ENCODE assay signal across 8 cellular contexts in the genomic region with DNA sequence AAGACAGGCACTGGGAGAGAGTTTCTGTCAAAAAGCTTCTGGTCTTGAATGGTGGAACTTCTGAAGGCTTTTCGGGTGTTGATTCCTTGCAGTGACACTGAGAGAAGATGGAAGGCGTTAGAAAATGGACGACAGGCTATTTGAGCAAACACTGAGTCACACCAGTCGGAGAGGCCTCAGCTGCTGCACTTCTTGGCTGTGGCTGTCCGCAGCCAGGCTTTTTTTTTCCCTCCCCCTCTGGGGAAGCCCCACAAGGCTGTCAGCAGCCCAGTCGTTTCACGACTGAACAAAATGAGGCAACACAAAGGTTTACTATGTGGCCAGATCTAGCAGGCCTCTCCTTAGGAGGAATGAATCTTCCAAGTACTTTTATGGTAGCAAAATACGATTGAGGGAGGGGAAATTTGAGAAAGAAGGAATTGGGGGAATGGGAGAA. TPM values are rescaled to one million over a fixed set of nuclear protein-coding genes. Genes with fewer than 3 reads are reported as not detected.
DNase-seq lines count a peak whose midpoint lies in the region; ATAC-seq and TF ChIP-seq lines count a peak whose summit lies in the region.

No MANE protein-coding gene starts in this region.

- no peaks in the 10 kb centered on the region for H3K9me3 ChIP-seq in naive thymus-derived CD4-positive, alpha-beta T cell (ENCODE audit: control insufficient read depth in 2 of 3, low read length in 3 of 3)
- H3K9me3 ChIP-seq in thyroid gland = no peaks in the 10 kb centered on the region

- no peaks in the 10 kb centered on the region for H3K27me3 Mint-ChIP-seq in activated CD4-positive, alpha-beta T cell treated with anti-CD3 and anti-CD28 coated beads, Interleukin-2, amount 10 ng/mL, durations not matched to agents 7 days and 5 days
- H3K27me3 Mint-ChIP-seq in naive thymus-derived CD4-positive, alpha-beta T cell = no peaks in the 10 kb centered on the region

- H3K9me3 Mint-ChIP-seq in activated CD4-positive, alpha-beta T cell treated with anti-CD3 and anti-CD28 coated beads, Interleukin-2, amount 10 ng/mL, durations not matched to agents 7 days and 5 days = no peaks in the 10 kb centered on the region
- peaks cover 0 to 2% (median 0%) of the 10 kb centered on the region in 11 donors for H3K9me3 Mint-ChIP-seq in naive thymus-derived CD4-positive, alpha-beta T cell

- peaks cover 22 to 58% (median 32%) of the 10 kb centered on the region in 3 experiments for H3K36me3 ChIP-seq in naive thymus-derived CD4-positive, alpha-beta T cell (ENCODE audit: control insufficient read depth in 2 of 3, insufficient read depth in 3 of 3, low read length in 3 of 3)
- peaks cover 13 to 21% of the 10 kb centered on the region in 2 donors for H3K36me3 ChIP-seq in thyroid gland

- H3K27ac ChIP-seq in naive thymus-derived CD4-positive, alpha-beta T cell (ENCODE audit: low read depth, low read length) = no peak overlapping the region
- peak overlapping the region; percentile 81 to 87 (median 85) for H3K27ac ChIP-seq in thyroid gland

- intact Hi-C loops in naive thymus-derived CD4-positive, alpha-beta T cell (cut with micrococcal nuclease) = loop anchor here in 1 of 2 donors (5.0 kb wide), 1 partner anchor 244 kb away; no protein-coding TSS in a partner anchor
- intact Hi-C loops in thyroid gland (cut with DNase I) = no loop called here

- peaks cover 55% of the 10 kb centered on the region for H3K36me3 Mint-ChIP-seq in activated CD4-positive, alpha-beta T cell treated with anti-CD3 and anti-CD28 coated beads, Interleukin-2, amount 10 ng/mL, durations not matched to agents 7 days and 5 days (ENCODE audit: low read depth)
- peaks cover 20 to 40% (median 28%) of the 10 kb centered on the region in 5 donors for H3K36me3 Mint-ChIP-seq in naive thymus-derived CD4-positive, alpha-beta T cell

- TF ChIP-seq POLR2A in thyroid gland (IDR thresholded peaks at IDR 0.05) = no peak

- CTCF ChIA-PET in activated CD4-positive, alpha-beta T cell treated with anti-CD3 and anti-CD28 coated beads, Interleukin-2, amount 10 ng/mL, durations not matched to agents 7 days and 5 days (lab: Charles Lee) = interaction anchor here (0.6 to 0.8 kb wide), 2 partner anchors 12 to 221 kb away, joined by 3 to 4 read pairs; no protein-coding TSS in a partner anchor
- CTCF ChIA-PET in naive thymus-derived CD4-positive, alpha-beta T cell (lab: Charles Lee) = interaction anchor here (0.7 to 1.2 kb wide), 3 partner anchors 62 to 456 kb away, joined by 3 to 4 read pairs (median 3); no protein-coding TSS in a partner anchor

- no peak for DNase-seq in activated CD4-positive, alpha-beta T cell treated with anti-CD3 and anti-CD28 coated beads, Interleukin-2, amount 10 ng/mL, durations not matched to agents 7 days and 5 days
- peak in 1 of 9 donors; percentile 66 for DNase-seq in naive thymus-derived CD4-positive, alpha-beta T cell
- DNase-seq in thyroid gland = peak; percentile 77 to 78
- DNase-seq in CD1c-positive myeloid dendritic cell (ENCODE audit: extremely low spot score) = no peak
- no peak for DNase-seq in NCI-H345 (lab: John Stamatoyannopoulos, UW)

- H3K4me1 Mint-ChIP-seq in activated CD4-positive, alpha-beta T cell treated with anti-CD3 and anti-CD28 coated beads, Interleukin-2, amount 10 ng/mL, durations not matched to agents 7 days and 5 days = peaks cover 41% of the 10 kb centered on the region
- H3K4me1 Mint-ChIP-seq in naive thymus-derived CD4-positive, alpha-beta T cell = peaks cover 12 to 59% (median 47%) of the 10 kb centered on the region in 7 donors

- ATAC-seq in GM18517 (IDR thresholded peaks at IDR 0.05; ENCODE audit: unreplicated experiment) = peak; percentile 62
- peak; percentile 50 for ATAC-seq in HG03378 (IDR thresholded peaks at IDR 0.05; ENCODE audit: unreplicated experiment)
- peak; percentile 81 for ATAC-seq in esophagus mucosa
- ATAC-seq in naive thymus-derived CD4-positive, alpha-beta T cell = peak; percentile 44

- WGBS in thyroid gland, 2 donors = 7 to 9% methylated on average over 8 of the region's 8 CpGs

- H3K4me3 ChIP-seq in naive thymus-derived CD4-positive, alpha-beta T cell (ENCODE audit: low read length) = no peak overlapping the region
- H3K4me3 ChIP-seq in thyroid gland (replicated peaks in 1 of 3) = no peak overlapping the region

- H3K4me3 Mint-ChIP-seq in activated CD4-positive, alpha-beta T cell treated with anti-CD3 and anti-CD28 coated beads, Interleukin-2, amount 10 ng/mL, durations not matched to agents 7 days and 5 days = no peak overlapping the region
- peak overlapping the region in 1 of 10 donors; percentile 64 for H3K4me3 Mint-ChIP-seq in naive thymus-derived CD4-positive, alpha-beta T cell

- H3K27ac Mint-ChIP-seq in activated CD4-positive, alpha-beta T cell treated with anti-CD3 and anti-CD28 coated beads, Interleukin-2, amount 10 ng/mL, durations not matched to agents 7 days and 5 days = peak overlapping the region; percentile 62
- H3K27ac Mint-ChIP-seq in naive thymus-derived CD4-positive, alpha-beta T cell = peak overlapping the region in 3 of 9 donors; percentile 8 to 84 (median 68)

- POLR2A ChIA-PET in activated CD4-positive, alpha-beta T cell treated with anti-CD3 and anti-CD28 coated beads, Interleukin-2, amount 10 ng/mL, durations not matched to agents 7 days and 5 days (lab: Charles Lee) = no interaction called here
- POLR2A ChIA-PET in naive thymus-derived CD4-positive, alpha-beta T cell (lab: Charles Lee) = interaction anchor here (0.6 to 1.6 kb wide), 3 partner anchors 9 to 97 kb away, joined by 3 read pairs; no protein-coding TSS in a partner anchor

- no peak for TF ChIP-seq CTCF in thyroid gland (IDR thresholded peaks at IDR 0.05)

- no peaks in the 10 kb centered on the region for H3K27me3 ChIP-seq in naive thymus-derived CD4-positive, alpha-beta T cell (ENCODE audit: control insufficient read depth in 2 of 2, insufficient read depth in 2 of 2, low read length in 2 of 2)
- no peaks in the 10 kb centered on the region for H3K27me3 ChIP-seq in thyroid gland

- H3K4me1 ChIP-seq in naive thymus-derived CD4-positive, alpha-beta T cell (ENCODE audit: control insufficient read depth in 2 of 2, insufficient read depth in 2 of 2, low read length in 2 of 2) = peaks cover 9 to 25% of the 10 kb centered on the region in 2 donors
- H3K4me1 ChIP-seq in thyroid gland = peaks cover 78 to 89% of the 10 kb centered on the region in 2 donors

RNA-seq across cellular contexts. Expression of a gene that starts 25.9 kb away (rescaled TPM):
- total RNA-seq in activated CD4-positive, alpha-beta T cell treated with anti-CD3 and anti-CD28 coated beads, Interleukin-2, amount 10 ng/mL, durations not matched to agents 7 days and 5 days = under 1 TPM in 1 of 2 experiments, not detected in 1; 0.21 TPM
- total RNA-seq in esophagus mucosa = 0.52 TPM
- under 1 TPM in 3 of 5 experiments, not detected in 2; 0.24 to 0.93 (median 0.45) TPM for total RNA-seq in naive thymus-derived CD4-positive, alpha-beta T cell
- under 1 TPM; 0.09 to 0.13 TPM for polyA plus RNA-seq in naive thymus-derived CD4-positive, alpha-beta T cell
- total RNA-seq in thyroid gland = 1 to 10 TPM in 1 of 4 donors, under 1 TPM in 3; 0.11 to 2.1 (median 0.60) TPM

RNA-seq across cellular contexts. Expression of a gene that starts 35.2 kb away (rescaled TPM):
- not detected for total RNA-seq in activated CD4-positive, alpha-beta T cell treated with anti-CD3 and anti-CD28 coated beads, Interleukin-2, amount 10 ng/mL, durations not matched to agents 7 days and 5 days
- 12.2 TPM for total RNA-seq in esophagus mucosa
- total RNA-seq in naive thymus-derived CD4-positive, alpha-beta T cell = under 1 TPM in 1 of 5 experiments, not detected in 4; 0.24 TPM
- polyA plus RNA-seq in naive thymus-derived CD4-positive, alpha-beta T cell = not detected
- total RNA-seq in thyroid gland = under 1 TPM in 3 of 4 donors, not detected in 1; 0.50 to 0.63 (median 0.54) TPM

RNA-seq across cellular contexts. Expression of a gene that starts 43.7 kb away (rescaled TPM):
- total RNA-seq in activated CD4-positive, alpha-beta T cell treated with anti-CD3 and anti-CD28 coated beads, Interleukin-2, amount 10 ng/mL, durations not matched to agents 7 days and 5 days = not detected
- total RNA-seq in esophagus mucosa (2.4 TPM), thyroid gland (10 to 100 TPM in 2 of 4 donors, 1 to 10 TPM in 2; 7.4 to 33.4 (median 10.7) TPM)
- total RNA-seq in naive thymus-derived CD4-positive, alpha-beta T cell = not detected
- not detected for polyA plus RNA-seq in naive thymus-derived CD4-positive, alpha-beta T cell

RNA-seq across cellular contexts. Expression of a gene that starts 51.6 kb away (rescaled TPM):
- total RNA-seq in activated CD4-positive, alpha-beta T cell treated with anti-CD3 and anti-CD28 coated beads, Interleukin-2, amount 10 ng/mL, durations not matched to agents 7 days and 5 days = 1 to 10 TPM; 6.4 to 7.6 TPM
- total RNA-seq in esophagus mucosa = 76.3 TPM
- total RNA-seq in naive thymus-derived CD4-positive, alpha-beta T cell = 10 to 100 TPM; 13.0 to 17.0 (median 15.2) TPM
- 1 to 10 TPM; 5.9 to 6.6 TPM for polyA plus RNA-seq in naive thymus-derived CD4-positive, alpha-beta T cell
- 10 to 100 TPM; 17.6 to 62.9 (median 32.3) TPM for total RNA-seq in thyroid gland

Comparison
In these comparisons a context has a peak if more than half of its experiments do, and no peak if none do; other contexts are left out.
1. DNase-seq: peak in thyroid gland (2 of 2); none in activated CD4-positive, alpha-beta T cell treated with anti-CD3 and anti-CD28 coated beads, Interleukin-2, amount 10 ng/mL, durations not matched to agents 7 days and 5 days (single experiment), CD1c-positive myeloid dendritic cell (single experiment) and NCI-H345 (single experiment).
2. Peak in every context shown above with its lines, with median percentiles within 50 percentile points of each other: ATAC-seq.